Comparison of ENCODE assay signal across 8 cellular contexts in genomic region chr20:58310291-58310782, GRCh38. TPM values are rescaled to one million over a fixed set of nuclear protein-coding genes. Genes with fewer than 3 reads are reported as not detected.
A peak's percentile ranks its signal among the peaks of the same experiment; 100 is the strongest.
DNase-seq lines count a peak whose midpoint lies in the region; ATAC-seq and TF ChIP-seq lines count a peak whose summit lies in the region.

No MANE protein-coding gene starts in this region.

- intact Hi-C loops in left ventricle myocardium inferior (cut with micrococcal nuclease) (no loop called here), Right ventricle myocardium inferior (cut with DNase I) (no loop called here), spleen (cut with DNase I; ENCODE audit: low total_unique reads) (no loop called here)

- ATAC-seq in Right ventricle myocardium inferior (no peak), WTC11 (no peak)

- H3K4me1 Mint-ChIP-seq in WTC11: peaks cover 15% of the 10 kb centered on the region

- H3K4me1 ChIP-seq in left ventricle myocardium inferior (peaks cover 37% of the 10 kb centered on the region), iPS DF 6.9 (ENCODE audit: control insufficient read depth, insufficient read depth, low read length) (no peaks in the 10 kb centered on the region), spleen (peaks cover 28 to 86% (median 67%) of the 10 kb centered on the region in 6 donors)

- TF ChIP-seq CTCF in left ventricle myocardium inferior (IDR thresholded peaks at IDR 0.05; ENCODE audit: borderline replicate concordance): no peak
- no peak for TF ChIP-seq CTCF in WTC11 (IDR thresholded peaks at IDR 0.05)
- no peak for TF ChIP-seq CTCF in spleen (IDR thresholded peaks at IDR 0.05 in 8 of 11, conservative IDR thresholded peaks at IDR 0.05 in 3 of 11)

- H3K27me3 ChIP-seq in left ventricle myocardium inferior (ENCODE audit: low read depth) (no peaks in the 10 kb centered on the region), iPS DF 6.9 (ENCODE audit: control insufficient read depth, insufficient read depth, low read length) (no peaks in the 10 kb centered on the region), spleen (replicated peaks in 1 of 7) (no peaks in the 10 kb centered on the region)

- H3K36me3 ChIP-seq in left ventricle myocardium inferior (peaks cover 30% of the 10 kb centered on the region), iPS DF 6.9 (ENCODE audit: control insufficient read depth, insufficient read depth, low read length) (peaks cover 3% of the 10 kb centered on the region; the same call in 1 of the 2 replicates), spleen (peaks cover 0 to 38% (median 23%) of the 10 kb centered on the region in 6 donors)

- H3K27ac Mint-ChIP-seq in WTC11: peak overlapping the region; percentile 32; the same call in 1 of the 2 replicates

- in situ Hi-C loops in G401 (cut with HindIII; ENCODE audit: low sequenced_read_pairs): no loop called here

- peaks cover 15% of the 10 kb centered on the region for H3K36me3 Mint-ChIP-seq in WTC11

- DNase-seq in left ventricle myocardium inferior (no peak), Right ventricle myocardium inferior (ENCODE audit: missing footprints) (no peak), WTC11 (ENCODE audit: low spot score) (no peak), iPS DF 6.9 (ENCODE audit: low read depth, low spot score) (no peak), spleen (no peak), NCI-H526 treated with DMSO at 0.1 percent for 48 hours (lab: John Stamatoyannopoulos, UW) (no peak), G401 (ENCODE audit: low spot score) (no peak)
- no peak for DNase-seq in activated CD4-positive, alpha-beta T cell treated with anti-CD3 and anti-CD28 coated beads, Interleukin-2, amount 50 U/mL, for 1 hour

- H3K27ac ChIP-seq in left ventricle myocardium inferior (replicated peaks) (peak overlapping the region; percentile 92), iPS DF 6.9 (ENCODE audit: low read length) (no peak overlapping the region), spleen (peak overlapping the region; percentile 78 to 96 (median 90))

- H3K9me3 ChIP-seq in left ventricle myocardium inferior (replicated peaks) (no peaks in the 10 kb centered on the region), iPS DF 6.9 (ENCODE audit: control insufficient read depth, insufficient read depth, low read length) (no peaks in the 10 kb centered on the region), spleen (no peaks in the 10 kb centered on the region)

- peak overlapping the region; percentile 85 for H3K4me3 Mint-ChIP-seq in WTC11

- H3K9me3 Mint-ChIP-seq in WTC11: no peaks in the 10 kb centered on the region

- POLR2A ChIA-PET in WTC11 (lab: Charles Lee): interaction anchor here (0.6 kb wide), 2 partner anchors 79 to 1807 kb away, joined by 3 read pairs; partner anchors contain the start of gene VAPB

- peak overlapping the region; percentile 100 for H3K4me3 ChIP-seq in left ventricle myocardium inferior
- peak overlapping the region; percentile 100; the same call in 1 of the 2 replicates for H3K4me3 ChIP-seq in iPS DF 6.9 (ENCODE audit: low read length)
- H3K4me3 ChIP-seq in spleen: peak overlapping the region; percentile 91 to 100 (median 97)

- CTCF ChIA-PET in WTC11 (lab: Charles Lee): interaction anchor here (0.8 to 1.2 kb wide), 5 partner anchors 49 to 137 kb away, joined by 3 to 4 read pairs (median 3); no protein-coding TSS in a partner anchor

- no CpG with 5 or more reads among the region's 1 CpG for WGBS in iPS DF 6.9 (ENCODE audit: insufficient coverage, insufficient read length)
- 0 to 9% (median 6%) methylated on average over 1 of the region's 1 CpG for WGBS in spleen, 5 donors

- no peak for TF ChIP-seq POLR2A in spleen (IDR thresholded peaks at IDR 0.05)

- H3K27me3 Mint-ChIP-seq in WTC11 (ENCODE audit: low read depth): no peaks in the 10 kb centered on the region

TF ChIP-seq in WTC11, 78 proteins besides CTCF, POLR2A, EP300 and RAD21:
- no peak for TF ChIP-seq AR (CRISPR knock-in tag; IDR thresholded peaks at IDR 0.05)
- no peak for TF ChIP-seq SP1 (CRISPR knock-in tag; conservative IDR thresholded peaks at IDR 0.05)
- no peak for TF ChIP-seq TP53 (CRISPR knock-in tag; IDR thresholded peaks at IDR 0.05)
- no peak for TF ChIP-seq ZNF423 (CRISPR knock-in tag; IDR thresholded peaks at IDR 0.05)

RNA-seq across cellular contexts. Expression of gene RAB22A, which starts 0.8 kb away (rescaled TPM):
- total RNA-seq in left ventricle myocardium inferior (6.6 TPM), Right ventricle myocardium inferior (8.3 TPM), WTC11 (2021) (5.7 to 6.6 TPM (median 6.0 TPM) in 3 replicates), spleen (10 to 100 TPM; 14.9 to 22.6 (median 21.0) TPM)
- 1 to 10 TPM; 4.2 to 6.4 (median 4.8) TPM for polyA plus RNA-seq in spleen
- 7.4 and 9.9 TPM in 2 replicates for total RNA-seq in G401 (2014; rRNA removed; shearing (Covaris generic))
